ENCODE assay signal across 8 cellular contexts in the genomic region with DNA sequence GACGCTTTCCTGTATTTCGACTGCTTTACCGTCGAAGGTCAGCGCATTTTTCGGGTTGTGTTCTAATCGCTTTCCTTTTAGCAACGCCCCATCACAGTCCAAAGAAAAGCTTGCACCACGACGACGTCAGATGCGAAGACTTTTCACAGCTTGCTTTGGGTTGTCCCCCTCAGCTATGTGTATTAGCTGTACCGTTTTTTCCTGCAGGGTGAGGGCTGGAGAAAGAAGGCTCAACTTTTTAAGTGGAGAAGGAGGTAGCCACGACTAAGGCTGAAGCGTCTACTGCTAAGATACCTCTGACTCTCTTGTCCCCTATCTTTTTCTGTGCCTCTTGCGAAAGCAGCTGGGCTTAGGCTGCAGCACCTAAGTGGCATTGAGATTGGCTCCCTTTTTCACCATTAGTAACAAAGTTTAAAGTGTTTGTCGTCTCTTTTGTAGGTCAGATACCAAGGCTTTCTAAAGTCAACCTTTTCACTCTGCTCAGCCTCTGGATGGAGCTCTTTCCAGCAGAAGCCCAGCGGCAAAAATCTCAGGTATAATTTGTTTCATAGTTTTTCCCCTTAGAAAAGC. TPM values are rescaled to one million over a fixed set of nuclear protein-coding genes. Genes with fewer than 3 reads are reported as not detected.
DNase-seq lines count a peak whose midpoint lies in the region; ATAC-seq and TF ChIP-seq lines count a peak whose summit lies in the region.

No MANE protein-coding gene starts in this region.

- H3K9me3 Mint-ChIP-seq in endothelial cell (ENCODE audit: unreplicated experiment), result no peaks in the 10 kb centered on the region

- peaks cover 17% of the 10 kb centered on the region for H3K4me1 Mint-ChIP-seq in endothelial cell (ENCODE audit: unreplicated experiment)

- peak; percentile 1 for DNase-seq in NCI-H345 (lab: John Stamatoyannopoulos, UW)
- DNase-seq in NCI-H345 treated with DMSO at 0.1 percent for 48 hours (lab: John Stamatoyannopoulos, UW; ENCODE audit: unreplicated experiment), result no peak
- no peak for DNase-seq in endothelial cell (ENCODE audit: low spot score)
- DNase-seq in NCI-H1694 treated with DMSO at 0.1 percent for 48 hours (lab: John Stamatoyannopoulos, UW), result no peak
- DNase-seq in NCI-H1048 (lab: John Stamatoyannopoulos, UW), result no peak

- peaks cover 6% of the 10 kb centered on the region for H3K36me3 Mint-ChIP-seq in endothelial cell (ENCODE audit: low read depth, unreplicated experiment)

- no peaks in the 10 kb centered on the region for H3K9me3 ChIP-seq in mucosa of stomach (ENCODE audit: control insufficient read depth, low read length)

- ATAC-seq in HG02642 (IDR thresholded peaks at IDR 0.05; ENCODE audit: poor library complexity, unreplicated experiment), result peak; percentile 13
- ATAC-seq in SK-N-SH treated with all-trans-retinoic acid at 6 μM for 48 hours, result peak; percentile 53

- H3K4me3 ChIP-seq in mucosa of stomach (ENCODE audit: low read length), result peak overlapping the region; percentile 17

- no peaks in the 10 kb centered on the region for H3K4me1 ChIP-seq in mucosa of stomach (ENCODE audit: control insufficient read depth, insufficient read depth, low read length)

- H3K27me3 ChIP-seq in mucosa of stomach (ENCODE audit: control insufficient read depth, insufficient read depth, low read length), result no peaks in the 10 kb centered on the region

- peak overlapping the region; percentile 96 for H3K4me3 Mint-ChIP-seq in endothelial cell (ENCODE audit: unreplicated experiment)

- H3K27ac Mint-ChIP-seq in endothelial cell (ENCODE audit: unreplicated experiment), result peak overlapping the region; percentile 94

- peaks cover 2% of the 10 kb centered on the region for H3K27me3 Mint-ChIP-seq in endothelial cell (ENCODE audit: unreplicated experiment)

- H3K36me3 ChIP-seq in mucosa of stomach (ENCODE audit: control insufficient read depth, insufficient read depth, low read length), result no peaks in the 10 kb centered on the region

- TF ChIP-seq CTCF in endothelial cell (IDR thresholded peaks at IDR 0.05; ENCODE audit: unreplicated experiment), result no peak

- peak overlapping the region; percentile 92 for H3K9ac ChIP-seq in mucosa of stomach (ENCODE audit: low read length)

TF ChIP-seq in SK-N-SH treated with all-trans-retinoic acid at 6 μM for 48 hours, 23 proteins besides CTCF, POLR2A, EP300 and RAD21:
- TF ChIP-seq GLIS3 (CRISPR knock-in tag; IDR thresholded peaks at IDR 0.05) (no peak), PPARA (CRISPR knock-in tag; IDR thresholded peaks at IDR 0.05; ENCODE audit: borderline replicate concordance) (no peak), TOX (CRISPR knock-in tag; IDR thresholded peaks at IDR 0.05; ENCODE audit: borderline replicate concordance) (no peak), TCF4 (CRISPR knock-in tag; IDR thresholded peaks at IDR 0.05; ENCODE audit: borderline replicate concordance) (no peak), ZFP3 (CRISPR knock-in tag; IDR thresholded peaks at IDR 0.05) (no peak), ZC3H10 (CRISPR knock-in tag; IDR thresholded peaks at IDR 0.05) (no peak), RARB (CRISPR knock-in tag; IDR thresholded peaks at IDR 0.05) (no peak)
- TF ChIP-seq, protein P1, sequence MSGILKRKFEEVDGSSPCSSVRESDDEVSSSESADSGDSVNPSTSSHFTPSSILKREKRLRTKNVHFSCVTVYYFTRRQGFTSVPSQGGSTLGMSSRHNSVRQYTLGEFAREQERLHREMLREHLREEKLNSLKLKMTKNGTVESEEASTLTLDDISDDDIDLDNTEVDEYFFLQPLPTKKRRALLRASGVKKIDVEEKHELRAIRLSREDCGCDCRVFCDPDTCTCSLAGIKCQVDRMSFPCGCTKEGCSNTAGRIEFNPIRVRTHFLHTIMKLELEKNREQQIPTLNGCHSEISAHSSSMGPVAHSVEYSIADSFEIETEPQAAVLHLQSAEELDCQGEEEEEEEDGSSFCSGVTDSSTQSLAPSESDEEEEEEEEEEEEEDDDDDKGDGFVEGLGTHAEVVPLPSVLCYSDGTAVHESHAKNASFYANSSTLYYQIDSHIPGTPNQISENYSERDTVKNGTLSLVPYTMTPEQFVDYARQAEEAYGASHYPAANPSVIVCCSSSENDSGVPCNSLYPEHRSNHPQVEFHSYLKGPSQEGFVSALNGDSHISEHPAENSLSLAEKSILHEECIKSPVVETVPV (CRISPR knock-in tag; IDR thresholded peaks at IDR 0.05), result no peak
TF ChIP-seq in SK-N-SH treated with all-trans-retinoic acid at 6 μM for 48 hours: peak in this region for 0.

RNA-seq across cellular contexts. Expression of a gene that starts 0.8 kb away (rescaled TPM):
- total RNA-seq in endothelial cell (ENCODE audit: unreplicated experiment), result 5.1 TPM

RNA-seq across cellular contexts. Expression of a gene that starts 28.4 kb away (rescaled TPM):
- not detected for total RNA-seq in endothelial cell (ENCODE audit: unreplicated experiment)
